ENCODE assay signal across 1 cellular context in the genomic region with DNA sequence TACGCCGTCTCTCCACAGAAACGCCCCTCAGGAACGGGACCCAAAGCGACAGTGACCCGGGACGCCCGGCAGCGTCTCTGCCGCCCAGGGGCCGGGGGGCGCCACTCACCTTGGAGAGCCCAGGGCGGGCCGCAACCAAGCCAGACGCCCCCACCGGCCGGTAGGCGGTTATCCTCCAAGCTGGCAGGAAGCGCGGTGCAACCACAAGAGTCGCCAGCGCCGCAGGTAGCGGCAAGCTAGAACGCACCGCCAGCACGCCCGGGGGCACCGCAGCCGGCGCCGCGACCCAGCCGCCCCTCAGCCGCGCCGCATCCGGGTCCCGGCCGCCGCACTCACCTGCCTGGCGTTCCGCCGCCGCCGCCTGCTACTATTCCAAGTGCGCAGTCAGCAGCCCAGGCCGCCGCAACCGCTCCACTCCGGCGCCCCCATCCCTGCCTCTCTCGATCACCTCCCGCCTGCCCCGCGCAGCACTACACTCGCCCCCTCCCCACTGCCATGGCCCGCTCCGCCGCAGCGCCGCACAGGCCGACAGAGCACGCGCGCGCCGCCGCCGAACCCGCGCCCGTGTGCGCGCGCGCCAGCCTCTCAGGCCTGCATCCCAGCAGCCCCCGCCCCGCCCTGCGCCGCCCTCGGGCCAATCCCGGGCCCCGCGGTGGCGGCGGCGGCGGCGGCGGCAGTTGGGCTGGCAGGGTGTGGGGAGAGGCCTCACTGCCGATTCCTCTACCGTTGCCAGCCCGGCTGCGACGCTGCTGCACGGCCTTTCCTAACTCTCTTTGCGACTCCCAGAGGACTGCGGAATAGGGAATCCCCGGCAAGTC.
TF ChIP-seq lines count a peak whose summit lies in the region.

A gene (minus strand): TSS at position 570 of the 818 bp plus-strand sequence. CDS start 75,585 bp downstream, outside the sequence.

TF ChIP-seq in K562, 482 proteins besides CTCF, POLR2A, EP300 and RAD21 (continued from another document and continues in another):
- TF ChIP-seq ZNF766 (CRISPR knock-in tag; conservative IDR thresholded peaks at IDR 0.05), result peak; percentile 15; the same call in 1 of the 2 replicates
- TF ChIP-seq RBM34 (IDR thresholded peaks at IDR 0.05; ENCODE audit: borderline replicate concordance, insufficient read depth, low read length), result no peak
- TF ChIP-seq, protein P1, sequence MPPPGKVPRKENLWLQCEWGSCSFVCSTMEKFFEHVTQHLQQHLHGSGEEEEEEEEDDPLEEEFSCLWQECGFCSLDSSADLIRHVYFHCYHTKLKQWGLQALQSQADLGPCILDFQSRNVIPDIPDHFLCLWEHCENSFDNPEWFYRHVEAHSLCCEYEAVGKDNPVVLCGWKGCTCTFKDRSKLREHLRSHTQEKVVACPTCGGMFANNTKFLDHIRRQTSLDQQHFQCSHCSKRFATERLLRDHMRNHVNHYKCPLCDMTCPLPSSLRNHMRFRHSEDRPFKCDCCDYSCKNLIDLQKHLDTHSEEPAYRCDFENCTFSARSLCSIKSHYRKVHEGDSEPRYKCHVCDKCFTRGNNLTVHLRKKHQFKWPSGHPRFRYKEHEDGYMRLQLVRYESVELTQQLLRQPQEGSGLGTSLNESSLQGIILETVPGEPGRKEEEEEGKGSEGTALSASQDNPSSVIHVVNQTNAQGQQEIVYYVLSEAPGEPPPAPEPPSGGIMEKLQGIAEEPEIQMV (tag; conservative IDR thresholded peaks at IDR 0.05; ENCODE audit: low read depth), result no peak
- peak; percentile 85 for TF ChIP-seq SMAD1 (IDR thresholded peaks at IDR 0.05; ENCODE audit: low read depth, low read length, partially characterized antibody)
- peak; percentile 88 for TF ChIP-seq TAF1 (IDR thresholded peaks at IDR 0.05; ENCODE audit: control insufficient read depth, extremely low read depth, insufficient read depth, low read length, severe bottlenecking)
- peak; percentile 92 for TF ChIP-seq SUPT5H (IDR thresholded peaks at IDR 0.05)
- TF ChIP-seq, protein P2, sequence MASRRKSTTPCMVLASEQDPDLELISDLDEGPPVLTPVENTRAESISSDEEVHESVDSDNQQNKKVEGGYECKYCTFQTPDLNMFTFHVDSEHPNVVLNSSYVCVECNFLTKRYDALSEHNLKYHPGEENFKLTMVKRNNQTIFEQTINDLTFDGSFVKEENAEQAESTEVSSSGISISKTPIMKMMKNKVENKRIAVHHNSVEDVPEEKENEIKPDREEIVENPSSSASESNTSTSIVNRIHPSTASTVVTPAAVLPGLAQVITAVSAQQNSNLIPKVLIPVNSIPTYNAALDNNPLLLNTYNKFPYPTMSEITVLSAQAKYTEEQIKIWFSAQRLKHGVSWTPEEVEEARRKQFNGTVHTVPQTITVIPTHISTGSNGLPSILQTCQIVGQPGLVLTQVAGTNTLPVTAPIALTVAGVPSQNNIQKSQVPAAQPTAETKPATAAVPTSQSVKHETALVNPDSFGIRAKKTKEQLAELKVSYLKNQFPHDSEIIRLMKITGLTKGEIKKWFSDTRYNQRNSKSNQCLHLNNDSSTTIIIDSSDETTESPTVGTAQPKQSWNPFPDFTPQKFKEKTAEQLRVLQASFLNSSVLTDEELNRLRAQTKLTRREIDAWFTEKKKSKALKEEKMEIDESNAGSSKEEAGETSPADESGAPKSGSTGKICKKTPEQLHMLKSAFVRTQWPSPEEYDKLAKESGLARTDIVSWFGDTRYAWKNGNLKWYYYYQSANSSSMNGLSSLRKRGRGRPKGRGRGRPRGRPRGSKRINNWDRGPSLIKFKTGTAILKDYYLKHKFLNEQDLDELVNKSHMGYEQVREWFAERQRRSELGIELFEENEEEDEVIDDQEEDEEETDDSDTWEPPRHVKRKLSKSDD (conservative IDR thresholded peaks at IDR 0.05; ENCODE audit: low read length), result 0 out of 2 replicates have a peak, but pooled peaks have one; percentile 35
- peak; percentile 85 for TF ChIP-seq ZFX (CRISPR knock-in tag; IDR thresholded peaks at IDR 0.05)
- TF ChIP-seq TCF7L2 (IDR thresholded peaks at IDR 0.05; ENCODE audit: low read depth, low read length), result no peak
- TF ChIP-seq PHF8 (IDR thresholded peaks at IDR 0.05; ENCODE audit: borderline replicate concordance, low read length), result peak; percentile 94; the same call in 1 of the 2 replicates
- TF ChIP-seq NONO (IDR thresholded peaks at IDR 0.05; ENCODE audit: low read depth in 2 of 2, low read length in 1 of 2), result peak; percentile 44 to 73; a peak in 2 of 4 replicates
- TF ChIP-seq POLR2AphosphoS5 (IDR thresholded peaks at IDR 0.05; ENCODE audit: control insufficient read depth, insufficient read depth, low read depth, low read length), result peak; percentile 86
- TF ChIP-seq ZNF263 (CRISPR knock-in tag; IDR thresholded peaks at IDR 0.05; ENCODE audit: borderline replicate concordance), result peak; percentile 44; the same call in 1 of the 2 replicates
- peak; percentile 5; the same call in 1 of the 2 replicates for TF ChIP-seq ETV1 (tag; conservative IDR thresholded peaks at IDR 0.05; ENCODE audit: low read depth)
- no peak for TF ChIP-seq ZNF696 (CRISPR knock-in tag; conservative IDR thresholded peaks at IDR 0.05)
- TF ChIP-seq PCBP2 (IDR thresholded peaks at IDR 0.05; ENCODE audit: low read depth, low read length, poor library complexity, severe bottlenecking), result no peak
- peak; percentile 69; the same call in 1 of the 2 replicates for TF ChIP-seq CBFB (CRISPR knock-in tag; IDR thresholded peaks at IDR 0.05)
- TF ChIP-seq, protein P3, sequence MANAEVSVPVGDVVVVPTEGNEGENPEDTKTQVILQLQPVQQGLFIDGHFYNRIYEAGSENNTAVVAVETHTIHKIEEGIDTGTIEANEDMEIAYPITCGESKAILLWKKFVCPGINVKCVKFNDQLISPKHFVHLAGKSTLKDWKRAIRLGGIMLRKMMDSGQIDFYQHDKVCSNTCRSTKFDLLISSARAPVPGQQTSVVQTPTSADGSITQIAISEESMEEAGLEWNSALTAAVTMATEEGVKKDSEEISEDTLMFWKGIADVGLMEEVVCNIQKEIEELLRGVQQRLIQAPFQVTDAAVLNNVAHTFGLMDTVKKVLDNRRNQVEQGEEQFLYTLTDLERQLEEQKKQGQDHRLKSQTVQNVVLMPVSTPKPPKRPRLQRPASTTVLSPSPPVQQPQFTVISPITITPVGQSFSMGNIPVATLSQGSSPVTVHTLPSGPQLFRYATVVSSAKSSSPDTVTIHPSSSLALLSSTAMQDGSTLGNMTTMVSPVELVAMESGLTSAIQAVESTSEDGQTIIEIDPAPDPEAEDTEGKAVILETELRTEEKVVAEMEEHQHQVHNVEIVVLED (CRISPR knock-in tag; IDR thresholded peaks at IDR 0.05), result peak; percentile 75
- TF ChIP-seq, protein P4, sequence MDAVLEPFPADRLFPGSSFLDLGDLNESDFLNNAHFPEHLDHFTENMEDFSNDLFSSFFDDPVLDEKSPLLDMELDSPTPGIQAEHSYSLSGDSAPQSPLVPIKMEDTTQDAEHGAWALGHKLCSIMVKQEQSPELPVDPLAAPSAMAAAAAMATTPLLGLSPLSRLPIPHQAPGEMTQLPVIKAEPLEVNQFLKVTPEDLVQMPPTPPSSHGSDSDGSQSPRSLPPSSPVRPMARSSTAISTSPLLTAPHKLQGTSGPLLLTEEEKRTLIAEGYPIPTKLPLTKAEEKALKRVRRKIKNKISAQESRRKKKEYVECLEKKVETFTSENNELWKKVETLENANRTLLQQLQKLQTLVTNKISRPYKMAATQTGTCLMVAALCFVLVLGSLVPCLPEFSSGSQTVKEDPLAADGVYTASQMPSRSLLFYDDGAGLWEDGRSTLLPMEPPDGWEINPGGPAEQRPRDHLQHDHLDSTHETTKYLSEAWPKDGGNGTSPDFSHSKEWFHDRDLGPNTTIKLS (IDR thresholded peaks at IDR 0.05; ENCODE audit: borderline replicate concordance, low read depth), result peak; percentile 71; the same call in 1 of the 2 replicates
- no peak for TF ChIP-seq MCM3 (IDR thresholded peaks at IDR 0.05)
- peak; percentile 68; the same call in 1 of the 2 replicates for TF ChIP-seq MBD2 (IDR thresholded peaks at IDR 0.05; ENCODE audit: borderline replicate concordance, low read depth)
- TF ChIP-seq BRCA1 (IDR thresholded peaks at IDR 0.05), result no peak
- TF ChIP-seq BRCA1 (CRISPR knock-in tag; IDR thresholded peaks at IDR 0.05), result peak; percentile 91
- TF ChIP-seq TAL1 (IDR thresholded peaks at IDR 0.05), result no peak
- TF ChIP-seq POLR2B (IDR thresholded peaks at IDR 0.05; ENCODE audit: low read depth, partially characterized antibody), result peak; percentile 92
- TF ChIP-seq, protein P5, sequence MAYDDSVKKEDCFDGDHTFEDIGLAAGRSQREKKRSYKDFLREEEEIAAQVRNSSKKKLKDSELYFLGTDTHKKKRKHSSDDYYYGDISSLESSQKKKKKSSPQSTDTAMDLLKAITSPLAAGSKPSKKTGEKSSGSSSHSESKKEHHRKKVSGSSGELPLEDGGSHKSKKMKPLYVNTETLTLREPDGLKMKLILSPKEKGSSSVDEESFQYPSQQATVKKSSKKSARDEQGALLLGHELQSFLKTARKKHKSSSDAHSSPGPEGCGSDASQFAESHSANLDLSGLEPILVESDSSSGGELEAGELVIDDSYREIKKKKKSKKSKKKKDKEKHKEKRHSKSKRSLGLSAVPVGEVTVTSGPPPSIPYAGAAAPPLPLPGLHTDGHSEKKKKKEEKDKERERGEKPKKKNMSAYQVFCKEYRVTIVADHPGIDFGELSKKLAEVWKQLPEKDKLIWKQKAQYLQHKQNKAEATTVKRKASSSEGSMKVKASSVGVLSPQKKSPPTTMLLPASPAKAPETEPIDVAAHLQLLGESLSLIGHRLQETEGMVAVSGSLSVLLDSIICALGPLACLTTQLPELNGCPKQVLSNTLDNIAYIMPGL (CRISPR knock-in tag; IDR thresholded peaks at IDR 0.05), result peak; percentile 73; the same call in 1 of the 2 replicates
- TF ChIP-seq L3MBTL2 (IDR thresholded peaks at IDR 0.05), result peak; percentile 69; the same call in 1 of the 2 replicates
- TF ChIP-seq, protein P6, sequence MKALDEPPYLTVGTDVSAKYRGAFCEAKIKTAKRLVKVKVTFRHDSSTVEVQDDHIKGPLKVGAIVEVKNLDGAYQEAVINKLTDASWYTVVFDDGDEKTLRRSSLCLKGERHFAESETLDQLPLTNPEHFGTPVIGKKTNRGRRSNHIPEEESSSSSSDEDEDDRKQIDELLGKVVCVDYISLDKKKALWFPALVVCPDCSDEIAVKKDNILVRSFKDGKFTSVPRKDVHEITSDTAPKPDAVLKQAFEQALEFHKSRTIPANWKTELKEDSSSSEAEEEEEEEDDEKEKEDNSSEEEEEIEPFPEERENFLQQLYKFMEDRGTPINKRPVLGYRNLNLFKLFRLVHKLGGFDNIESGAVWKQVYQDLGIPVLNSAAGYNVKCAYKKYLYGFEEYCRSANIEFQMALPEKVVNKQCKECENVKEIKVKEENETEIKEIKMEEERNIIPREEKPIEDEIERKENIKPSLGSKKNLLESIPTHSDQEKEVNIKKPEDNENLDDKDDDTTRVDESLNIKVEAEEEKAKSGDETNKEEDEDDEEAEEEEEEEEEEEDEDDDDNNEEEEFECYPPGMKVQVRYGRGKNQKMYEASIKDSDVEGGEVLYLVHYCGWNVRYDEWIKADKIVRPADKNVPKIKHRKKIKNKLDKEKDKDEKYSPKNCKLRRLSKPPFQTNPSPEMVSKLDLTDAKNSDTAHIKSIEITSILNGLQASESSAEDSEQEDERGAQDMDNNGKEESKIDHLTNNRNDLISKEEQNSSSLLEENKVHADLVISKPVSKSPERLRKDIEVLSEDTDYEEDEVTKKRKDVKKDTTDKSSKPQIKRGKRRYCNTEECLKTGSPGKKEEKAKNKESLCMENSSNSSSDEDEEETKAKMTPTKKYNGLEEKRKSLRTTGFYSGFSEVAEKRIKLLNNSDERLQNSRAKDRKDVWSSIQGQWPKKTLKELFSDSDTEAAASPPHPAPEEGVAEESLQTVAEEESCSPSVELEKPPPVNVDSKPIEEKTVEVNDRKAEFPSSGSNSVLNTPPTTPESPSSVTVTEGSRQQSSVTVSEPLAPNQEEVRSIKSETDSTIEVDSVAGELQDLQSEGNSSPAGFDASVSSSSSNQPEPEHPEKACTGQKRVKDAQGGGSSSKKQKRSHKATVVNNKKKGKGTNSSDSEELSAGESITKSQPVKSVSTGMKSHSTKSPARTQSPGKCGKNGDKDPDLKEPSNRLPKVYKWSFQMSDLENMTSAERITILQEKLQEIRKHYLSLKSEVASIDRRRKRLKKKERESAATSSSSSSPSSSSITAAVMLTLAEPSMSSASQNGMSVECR (CRISPR knock-in tag; IDR thresholded peaks at IDR 0.05), result peak; percentile 51
- TF ChIP-seq TCF3 (CRISPR knock-in tag; IDR thresholded peaks at IDR 0.05), result peak; percentile 42
- TF ChIP-seq, protein P7, sequence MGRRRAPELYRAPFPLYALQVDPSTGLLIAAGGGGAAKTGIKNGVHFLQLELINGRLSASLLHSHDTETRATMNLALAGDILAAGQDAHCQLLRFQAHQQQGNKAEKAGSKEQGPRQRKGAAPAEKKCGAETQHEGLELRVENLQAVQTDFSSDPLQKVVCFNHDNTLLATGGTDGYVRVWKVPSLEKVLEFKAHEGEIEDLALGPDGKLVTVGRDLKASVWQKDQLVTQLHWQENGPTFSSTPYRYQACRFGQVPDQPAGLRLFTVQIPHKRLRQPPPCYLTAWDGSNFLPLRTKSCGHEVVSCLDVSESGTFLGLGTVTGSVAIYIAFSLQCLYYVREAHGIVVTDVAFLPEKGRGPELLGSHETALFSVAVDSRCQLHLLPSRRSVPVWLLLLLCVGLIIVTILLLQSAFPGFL (CRISPR knock-in tag; IDR thresholded peaks at IDR 0.05), result 0 out of 2 replicates have a peak, but pooled peaks have one; percentile 44
- TF ChIP-seq, protein P8, sequence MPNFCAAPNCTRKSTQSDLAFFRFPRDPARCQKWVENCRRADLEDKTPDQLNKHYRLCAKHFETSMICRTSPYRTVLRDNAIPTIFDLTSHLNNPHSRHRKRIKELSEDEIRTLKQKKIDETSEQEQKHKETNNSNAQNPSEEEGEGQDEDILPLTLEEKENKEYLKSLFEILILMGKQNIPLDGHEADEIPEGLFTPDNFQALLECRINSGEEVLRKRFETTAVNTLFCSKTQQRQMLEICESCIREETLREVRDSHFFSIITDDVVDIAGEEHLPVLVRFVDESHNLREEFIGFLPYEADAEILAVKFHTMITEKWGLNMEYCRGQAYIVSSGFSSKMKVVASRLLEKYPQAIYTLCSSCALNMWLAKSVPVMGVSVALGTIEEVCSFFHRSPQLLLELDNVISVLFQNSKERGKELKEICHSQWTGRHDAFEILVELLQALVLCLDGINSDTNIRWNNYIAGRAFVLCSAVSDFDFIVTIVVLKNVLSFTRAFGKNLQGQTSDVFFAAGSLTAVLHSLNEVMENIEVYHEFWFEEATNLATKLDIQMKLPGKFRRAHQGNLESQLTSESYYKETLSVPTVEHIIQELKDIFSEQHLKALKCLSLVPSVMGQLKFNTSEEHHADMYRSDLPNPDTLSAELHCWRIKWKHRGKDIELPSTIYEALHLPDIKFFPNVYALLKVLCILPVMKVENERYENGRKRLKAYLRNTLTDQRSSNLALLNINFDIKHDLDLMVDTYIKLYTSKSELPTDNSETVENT (CRISPR knock-in tag; IDR thresholded peaks at IDR 0.05), result peak; percentile 87
- peak; percentile 33 for TF ChIP-seq RBM25 (IDR thresholded peaks at IDR 0.05; ENCODE audit: low read depth, low read length, severe bottlenecking)
- peak; percentile 75; the same call in 1 of the 2 replicates for TF ChIP-seq KLF6 (CRISPR knock-in tag; IDR thresholded peaks at IDR 0.05; ENCODE audit: borderline replicate concordance)
- TF ChIP-seq ZNF384 (IDR thresholded peaks at IDR 0.05; ENCODE audit: low read depth, low read length), result peak; percentile 36; the same call in 1 of the 2 replicates
- peak; percentile 33; the same call in 1 of the 2 replicates for TF ChIP-seq GABPA (tag; conservative IDR thresholded peaks at IDR 0.05; ENCODE audit: low read depth)
- peak; percentile 95 for TF ChIP-seq POLR2G (IDR thresholded peaks at IDR 0.05; ENCODE audit: low read depth, low read length)
- peak; percentile 84 for TF ChIP-seq CXXC5 (CRISPR knock-in tag; IDR thresholded peaks at IDR 0.05)
- TF ChIP-seq NR2C1 (IDR thresholded peaks at IDR 0.05), result no peak
- TF ChIP-seq NR2C1 (tag; IDR thresholded peaks at IDR 0.05), result no peak
